In the genomic region with DNA sequence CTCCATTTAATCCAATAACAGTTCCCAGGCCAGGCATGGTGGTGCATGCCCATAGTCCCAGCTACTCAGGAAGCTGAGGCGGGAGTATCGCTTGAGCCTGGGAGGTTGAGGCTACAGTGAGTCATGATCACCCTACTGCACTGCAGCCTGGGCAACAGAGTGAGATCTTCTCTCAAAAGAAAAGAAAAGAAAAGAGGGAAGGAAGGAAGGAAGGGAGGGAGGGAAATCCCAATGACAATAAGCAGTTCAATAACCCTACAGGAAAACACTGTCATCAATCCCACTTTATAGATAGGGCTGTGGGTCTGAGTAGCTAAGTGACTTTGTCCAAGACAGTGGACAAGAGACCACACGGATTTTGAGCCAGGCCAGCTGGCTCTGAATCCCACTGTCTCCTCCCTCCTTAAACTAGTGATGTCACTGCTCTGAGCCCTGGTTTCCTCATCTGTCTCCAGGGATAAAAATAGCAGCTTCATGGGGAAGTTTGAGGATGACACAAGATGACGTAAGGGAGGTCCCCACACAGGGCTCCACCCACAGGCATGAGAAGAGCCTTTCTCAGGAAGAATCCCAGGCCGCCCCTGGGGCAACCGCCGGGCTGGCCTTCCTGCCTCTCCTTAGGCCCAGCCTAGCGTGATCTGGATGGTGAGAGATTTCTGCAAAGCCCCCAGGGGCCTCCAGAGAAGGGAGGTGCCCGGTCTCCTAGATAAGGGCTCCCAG, we compare ENCODE assay signal across 10 cellular contexts. TPM values are rescaled to one million over a fixed set of nuclear protein-coding genes. Genes with fewer than 3 reads are reported as not detected.
DNase-seq lines count a peak whose midpoint lies in the region; FAIRE-seq and TF ChIP-seq lines count a peak whose summit lies in the region.
"Had no signal": no experiment of that assay in that cellular context is flagged by ENCODE, and none has a peak within 500 bp of the region (broad histone marks: within the 10 kb centered on the region; RNA-seq: fewer than 3 reads in every experiment).

No MANE protein-coding gene starts in this region.

- H3K27me3 ChIP-seq in SJSA1 (replicated peaks) (no peaks in the 10 kb centered on the region), spleen (replicated peaks in 1 of 7) (no peaks in the 10 kb centered on the region)
- H3K27me3 ChIP-seq: pancreas had no signal

- POLR2A ChIA-PET in activated CD4-positive, alpha-beta T cell treated with anti-CD3 and anti-CD28 coated beads, Interleukin-2, amount 10 ng/mL, durations not matched to agents 7 days and 5 days (lab: Charles Lee) = no interaction called here

- no peak overlapping the region for H3K4me3 ChIP-seq in SJSA1
- no peak overlapping the region for H3K4me3 ChIP-seq in spleen
- H3K4me3 ChIP-seq: pancreas had no signal

- H3K27me3 Mint-ChIP-seq in activated CD4-positive, alpha-beta T cell treated with anti-CD3 and anti-CD28 coated beads, Interleukin-2, amount 10 ng/mL, durations not matched to agents 7 days and 5 days = peaks cover 2% of the 10 kb centered on the region

- H3K4me1 ChIP-seq in SJSA1 (replicated peaks) (peaks cover 10% of the 10 kb centered on the region), spleen (peaks cover 0 to 41% (median 28%) of the 10 kb centered on the region in 6 donors)

- H3K4me3 Mint-ChIP-seq in activated CD4-positive, alpha-beta T cell treated with anti-CD3 and anti-CD28 coated beads, Interleukin-2, amount 10 ng/mL, durations not matched to agents 7 days and 5 days = no peak overlapping the region

- peak overlapping the region; percentile 22 for H3K27ac Mint-ChIP-seq in activated CD4-positive, alpha-beta T cell treated with anti-CD3 and anti-CD28 coated beads, Interleukin-2, amount 10 ng/mL, durations not matched to agents 7 days and 5 days

- H3K9me3 ChIP-seq in SJSA1 (replicated peaks) = no peaks in the 10 kb centered on the region
- no peaks in the 10 kb centered on the region for H3K9me3 ChIP-seq in spleen
- H3K9me3 ChIP-seq: pancreas had no signal

- FAIRE-seq in GM12891 (lab: Jason Lieb, UNC) = no peak
- FAIRE-seq: pancreas had no signal

- H3K4me1 Mint-ChIP-seq in activated CD4-positive, alpha-beta T cell treated with anti-CD3 and anti-CD28 coated beads, Interleukin-2, amount 10 ng/mL, durations not matched to agents 7 days and 5 days = peaks cover 31% of the 10 kb centered on the region

- H3K9me3 Mint-ChIP-seq in activated CD4-positive, alpha-beta T cell treated with anti-CD3 and anti-CD28 coated beads, Interleukin-2, amount 10 ng/mL, durations not matched to agents 7 days and 5 days = no peaks in the 10 kb centered on the region

- CTCF ChIA-PET in activated CD4-positive, alpha-beta T cell treated with anti-CD3 and anti-CD28 coated beads, Interleukin-2, amount 10 ng/mL, durations not matched to agents 7 days and 5 days (lab: Charles Lee) = interaction anchor here (0.7 to 2.7 kb wide), 6 partner anchors 7 to 148 kb away, joined by 3 to 17 read pairs (median 3); partner anchors contain the start of gene TRIB3

- 42 to 70% (median 63%) methylated on average over 7 to 9 of the region's 9 CpGs for WGBS in spleen, 5 donors

- H3K36me3 ChIP-seq in SJSA1 (no peaks in the 10 kb centered on the region), spleen (no peaks in the 10 kb centered on the region)
- H3K36me3 ChIP-seq: pancreas had no signal

- peaks cover 3% of the 10 kb centered on the region for H3K36me3 Mint-ChIP-seq in activated CD4-positive, alpha-beta T cell treated with anti-CD3 and anti-CD28 coated beads, Interleukin-2, amount 10 ng/mL, durations not matched to agents 7 days and 5 days (ENCODE audit: low read depth)

- intact Hi-C loops in spleen (cut with DNase I; ENCODE audit: low total_unique reads) = no loop called here

- no peak for TF ChIP-seq CTCF in spleen (IDR thresholded peaks at IDR 0.05 in 8 of 11, conservative IDR thresholded peaks at IDR 0.05 in 3 of 11)

- no peak overlapping the region; the same call in 1 of the 2 replicates for H3K27ac ChIP-seq in SJSA1
- H3K27ac ChIP-seq in spleen = peak overlapping the region in 6 of 8 donors; percentile 11 to 81 (median 70)

- no peak for DNase-seq in activated CD4-positive, alpha-beta T cell treated with anti-CD3 and anti-CD28 coated beads, Interleukin-2, amount 10 ng/mL, durations not matched to agents 7 days and 5 days
- DNase-seq in activated CD4-positive, alpha-beta T cell treated with anti-CD3 and anti-CD28 coated beads, Interleukin-2, amount 50 U/mL, for 1 hour = no peak
- peak; percentile 46 to 51 for DNase-seq in SJSA1 (ENCODE audit: low read depth in 1 of 2, low spot score in 2 of 2)
- peak; percentile 75 for DNase-seq in fibroblast of peridontal ligament (ENCODE audit: extremely low read depth)
- DNase-seq in spleen = peak; percentile 82
- DNase-seq in middle frontal gyrus (ENCODE audit: extremely low spot score, low spot score) = no peak
- no peak for DNase-seq in stimulated activated CD4-positive, alpha-beta T cell treated with anti-CD3 and anti-CD28 coated beads, Interleukin-15, amount 100 ng/mL, for 24 hours
- no peak for DNase-seq in GM12891 (ENCODE audit: insufficient read length, low spot score)
- DNase-seq: COR-L47 had no signal

- TF ChIP-seq POLR2A in spleen (IDR thresholded peaks at IDR 0.05) = no peak
- TF ChIP-seq POLR2A in GM12891 (IDR thresholded peaks at IDR 0.05; ENCODE audit: low read depth, low read length) = no peak

TF ChIP-seq in GM12891, 5 proteins besides CTCF, POLR2A, EP300 and RAD21:
- TF ChIP-seq TAF1 (IDR thresholded peaks at IDR 0.05; ENCODE audit: low read depth, low read length) (no peak), SPI1 (IDR thresholded peaks at IDR 0.05; ENCODE audit: low read depth, low read length) (no peak), POU2F2 (IDR thresholded peaks at IDR 0.05; ENCODE audit: low read depth, low read length) (no peak), PAX5 (IDR thresholded peaks at IDR 0.05; ENCODE audit: insufficient read depth, low read length, severe bottlenecking) (no peak), POLR2AphosphoS5 (IDR thresholded peaks at IDR 0.05; ENCODE audit: low read depth, low read length) (no peak)

RNA-seq across cellular contexts. Expression of gene TRIB3, which starts 7.2 kb away (rescaled TPM):
- total RNA-seq in activated CD4-positive, alpha-beta T cell treated with anti-CD3 and anti-CD28 coated beads, Interleukin-2, amount 10 ng/mL, durations not matched to agents 7 days and 5 days = 10 to 100 TPM; 16.0 to 18.8 TPM
- total RNA-seq in SJSA1 (2014; rRNA removed; shearing (Covaris generic)) = 29.0 and 37.2 TPM in 2 replicates
- 10 to 100 TPM in 4 of 7 donors, 1 to 10 TPM in 3; 8.3 to 25.7 (median 12.0) TPM for total RNA-seq in spleen
- 10 to 100 TPM in 2 of 3 donors, 1 to 10 TPM in 1; 5.7 to 11.7 (median 11.6) TPM for polyA plus RNA-seq in spleen
- polyA plus RNA-seq in GM12891 (2012; ENCODE audit: low read depth, missing spikeins) = 8.5 TPM

RNA-seq across cellular contexts. Expression of gene NRSN2, which starts 26.4 kb away (rescaled TPM):
- 1 to 10 TPM in 1 of 2 experiments, under 1 TPM in 1; 0.87 to 1.2 TPM for total RNA-seq in activated CD4-positive, alpha-beta T cell treated with anti-CD3 and anti-CD28 coated beads, Interleukin-2, amount 10 ng/mL, durations not matched to agents 7 days and 5 days
- 37.5 and 43.1 TPM in 2 replicates for total RNA-seq in SJSA1 (2014; rRNA removed; shearing (Covaris generic))
- total RNA-seq in spleen = 10 to 100 TPM; 10.9 to 26.3 (median 18.2) TPM
- 10 to 100 TPM; 10.5 to 13.4 (median 12.8) TPM for polyA plus RNA-seq in spleen
- polyA plus RNA-seq in GM12891 (2012; ENCODE audit: low read depth, missing spikeins) = 13.1 TPM

RNA-seq across cellular contexts. Expression of gene RBCK1, which starts 34.8 kb away (rescaled TPM):
- total RNA-seq in activated CD4-positive, alpha-beta T cell treated with anti-CD3 and anti-CD28 coated beads, Interleukin-2, amount 10 ng/mL, durations not matched to agents 7 days and 5 days = 100 to 1,000 TPM; 135 to 155 TPM
- 78.4 and 98.8 TPM in 2 replicates for total RNA-seq in SJSA1 (2014; rRNA removed; shearing (Covaris generic))
- total RNA-seq in spleen = 100 to 1,000 TPM in 4 of 7 donors, 10 to 100 TPM in 3; 90.2 to 124 (median 105) TPM
- 100 to 1,000 TPM in 1 of 3 donors, 10 to 100 TPM in 2; 78.6 to 152 (median 98.9) TPM for polyA plus RNA-seq in spleen
- polyA plus RNA-seq in GM12891 (2012; ENCODE audit: low read depth, missing spikeins) = 90.4 TPM

RNA-seq across cellular contexts. Expression of gene SOX12, which starts 48.0 kb away (rescaled TPM):
- 1 to 10 TPM; 5.6 to 6.0 TPM for total RNA-seq in activated CD4-positive, alpha-beta T cell treated with anti-CD3 and anti-CD28 coated beads, Interleukin-2, amount 10 ng/mL, durations not matched to agents 7 days and 5 days
- 3.6 TPM in 2 replicates for total RNA-seq in SJSA1 (2014; rRNA removed; shearing (Covaris generic))
- total RNA-seq in spleen = 10 to 100 TPM in 2 of 7 donors, 1 to 10 TPM in 5; 4.5 to 12.5 (median 8.3) TPM
- 1 to 10 TPM; 3.2 to 4.9 (median 3.4) TPM for polyA plus RNA-seq in spleen
- polyA plus RNA-seq in GM12891 (2012; ENCODE audit: low read depth, missing spikeins) = 3.0 TPM

Comparison
In these comparisons a context has a peak if more than half of its experiments do, and no peak if none do; other contexts are left out.
1. DNase-seq: peak in SJSA1 (2 of 2), fibroblast of peridontal ligament (single experiment) and spleen (single experiment); none in activated CD4-positive, alpha-beta T cell treated with anti-CD3 and anti-CD28 coated beads, Interleukin-2, amount 10 ng/mL, durations not matched to agents 7 days and 5 days (single experiment), activated CD4-positive, alpha-beta T cell treated with anti-CD3 and anti-CD28 coated beads, Interleukin-2, amount 50 U/mL, for 1 hour (single experiment), middle frontal gyrus (single experiment), stimulated activated CD4-positive, alpha-beta T cell treated with anti-CD3 and anti-CD28 coated beads, Interleukin-15, amount 100 ng/mL, for 24 hours (single experiment) and GM12891 (single experiment).
2. RNA of gene NRSN2, which starts 26.4 kb away (total RNA-seq): 37.5 to 43.1 TPM in SJSA1 and 10.9 to 26.3 TPM in spleen; 0.87 to 1.2 TPM in activated CD4-positive, alpha-beta T cell treated with anti-CD3 and anti-CD28 coated beads, Interleukin-2, amount 10 ng/mL, durations not matched to agents 7 days and 5 days; every median in the first group is over 4 times any median in the second.